ENCODE assay signal across 17 cellular contexts in the genomic region with DNA sequence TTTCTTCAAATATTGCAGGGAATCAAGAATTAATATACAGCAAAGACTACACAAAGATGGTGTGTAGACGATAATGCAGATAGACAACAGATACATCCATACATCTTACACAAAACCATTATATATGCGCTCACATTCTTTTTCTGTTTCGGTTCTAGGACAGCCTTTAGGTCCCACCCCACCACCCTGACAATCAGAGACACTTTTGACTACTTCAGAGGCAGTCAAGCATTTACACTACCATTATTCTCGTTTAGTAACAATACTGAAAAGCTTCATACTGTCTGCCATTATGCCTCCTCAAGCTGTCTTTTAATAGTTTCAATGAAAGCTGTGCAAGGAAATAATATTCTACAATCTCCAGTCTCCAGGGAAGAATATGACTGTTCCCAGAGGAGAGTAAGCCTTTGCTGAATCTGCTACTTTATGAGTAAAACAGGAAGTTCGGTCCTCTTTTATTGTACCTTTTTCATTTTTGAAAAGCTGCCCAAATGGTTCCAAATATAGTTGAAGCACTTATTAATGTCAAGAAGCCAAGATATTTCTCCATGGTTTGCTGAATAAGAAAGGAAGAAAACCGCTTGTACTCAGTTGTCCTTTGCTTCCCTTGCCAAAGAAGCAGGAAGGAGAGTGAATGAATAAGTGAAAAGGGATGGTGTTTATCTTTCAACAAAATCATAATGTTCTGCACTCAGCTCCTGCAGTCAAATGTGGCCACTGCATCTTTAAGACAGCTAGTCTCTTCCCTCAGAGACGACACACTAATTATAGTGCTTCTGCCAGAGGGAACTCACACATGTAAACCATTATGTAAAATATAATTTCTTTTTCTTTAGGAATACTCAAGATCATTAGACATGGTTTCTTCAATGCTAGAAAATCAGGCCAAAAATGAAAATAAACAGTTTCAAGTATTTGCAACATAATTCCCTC.
DNase-seq lines count a peak whose midpoint lies in the region; ATAC-seq and TF ChIP-seq lines count a peak whose summit lies in the region.
"Had no signal": no experiment of that assay in that cellular context is flagged by ENCODE, and none has a peak within 500 bp of the region (broad histone marks: within the 10 kb centered on the region; RNA-seq: fewer than 3 reads in every experiment).

No MANE protein-coding gene starts in this region.

- peak overlapping the region; percentile 41 to 76 (median 62) for H3K27ac Mint-ChIP-seq in nephron
- H3K27ac Mint-ChIP-seq in stimulated activated memory B cell treated with anti-CD40 and anti-IgM and Interleukin-4, amounts not matched to agents 10 μg/mL and 1 μg/mL and 100 μg/mL, for 72 hours = no peak overlapping the region

- no peaks in the 10 kb centered on the region for H3K79me2 ChIP-seq in Loucy (ENCODE audit: insufficient read depth, low read length)

- no peak overlapping the region for H3K4me3 ChIP-seq in BLaER1 treated with 17β-estradiol and CSF1 and Interleukin-3, amounts not matched to agents 10 nM and 100 nM
- H3K4me3 ChIP-seq in Loucy (ENCODE audit: low read length, poor library complexity, severe bottlenecking) = no peak overlapping the region
- peak overlapping the region; percentile 11 for H3K4me3 ChIP-seq in choroid plexus epithelial cell (ENCODE audit: low read depth, low read length)
- H3K4me3 ChIP-seq in upper lobe of left lung = no peak overlapping the region
- H3K4me3 ChIP-seq: esophagus squamous epithelium had no signal

- no peaks in the 10 kb centered on the region for H3K9me3 Mint-ChIP-seq in nephron
- no peaks in the 10 kb centered on the region for H3K9me3 Mint-ChIP-seq in stimulated activated memory B cell treated with anti-CD40 and anti-IgM and Interleukin-4, amounts not matched to agents 10 μg/mL and 1 μg/mL and 100 μg/mL, for 72 hours
- H3K9me3 Mint-ChIP-seq: activated T-cell treated with anti-CD3 and anti-CD28 coated beads, Interleukin-2, amount 50 U/mL, for 4 hours; stimulated activated naive CD8-positive, alpha-beta T cell treated with anti-CD3 and anti-CD28 coated beads, Interleukin-15, amount 100 ng/mL, for 72 hours had no signal

- no peak for ATAC-seq in upper lobe of left lung (ENCODE audit: low FRiP score in 2 of 2)
- ATAC-seq in stimulated activated memory B cell treated with anti-CD40 and anti-IgM and Interleukin-4, amounts not matched to agents 10 μg/mL and 1 μg/mL and 100 μg/mL, for 72 hours = no peak
- ATAC-seq: activated T-cell treated with anti-CD3 and anti-CD28 coated beads, Interleukin-2, amount 50 U/mL, for 4 hours; left colon; stimulated activated naive CD8-positive, alpha-beta T cell treated with anti-CD3 and anti-CD28 coated beads, Interleukin-15, amount 100 ng/mL, for 72 hours had no signal

- intact Hi-C loops in posterior cingulate gyrus (cut with DNase I) = no loop called here

- H3K27me3 Mint-ChIP-seq in nephron (ENCODE audit: low read depth) = no peaks in the 10 kb centered on the region
- H3K27me3 Mint-ChIP-seq in stimulated activated memory B cell treated with anti-CD40 and anti-IgM and Interleukin-4, amounts not matched to agents 10 μg/mL and 1 μg/mL and 100 μg/mL, for 72 hours = no peaks in the 10 kb centered on the region
- H3K27me3 Mint-ChIP-seq: stimulated activated naive CD8-positive, alpha-beta T cell treated with anti-CD3 and anti-CD28 coated beads, Interleukin-15, amount 100 ng/mL, for 72 hours had no signal

- no peaks in the 10 kb centered on the region for H3K36me3 ChIP-seq in BLaER1 treated with 17β-estradiol and CSF1 and Interleukin-3, amounts not matched to agents 10 nM and 100 nM
- H3K36me3 ChIP-seq in Loucy (ENCODE audit: insufficient read depth, low read length) (no peaks in the 10 kb centered on the region), upper lobe of left lung (no peaks in the 10 kb centered on the region)
- H3K36me3 ChIP-seq: esophagus squamous epithelium had no signal

- 57 to 61% methylated on average over 7 of the region's 7 CpGs for WGBS in upper lobe of left lung, 2 donors

- no peaks in the 10 kb centered on the region for H3K9me2 ChIP-seq in Loucy (replicated peaks; ENCODE audit: low read depth, low read length)

- H3K4me3 Mint-ChIP-seq in nephron = no peak overlapping the region
- H3K4me3 Mint-ChIP-seq in stimulated activated memory B cell treated with anti-CD40 and anti-IgM and Interleukin-4, amounts not matched to agents 10 μg/mL and 1 μg/mL and 100 μg/mL, for 72 hours = no peak overlapping the region
- H3K4me3 Mint-ChIP-seq: activated T-cell treated with anti-CD3 and anti-CD28 coated beads, Interleukin-2, amount 50 U/mL, for 4 hours; stimulated activated naive CD8-positive, alpha-beta T cell treated with anti-CD3 and anti-CD28 coated beads, Interleukin-15, amount 100 ng/mL, for 72 hours had no signal

- H2AFZ ChIP-seq in Loucy (ENCODE audit: low read length) = no peak overlapping the region; the same call in 1 of the 2 replicates

- TF ChIP-seq CTCF in Loucy (conservative IDR thresholded peaks at IDR 0.05; ENCODE audit: low read length) (no peak), choroid plexus epithelial cell (conservative IDR thresholded peaks at IDR 0.05; ENCODE audit: low read depth, low read length) (no peak), nephron (IDR thresholded peaks at IDR 0.05; ENCODE audit: unreplicated experiment in 3 of 3) (no peak), upper lobe of left lung (IDR thresholded peaks at IDR 0.05) (no peak)

- peak overlapping the region; percentile 1 to 53 (median 34); a peak in 15 of 22 replicates for H3K4me2 ChIP-seq in BLaER1 treated with 17β-estradiol and CSF1 and Interleukin-3, amounts not matched to agents 10 nM and 100 nM
- peak overlapping the region; percentile 28 for H3K4me2 ChIP-seq in Loucy (ENCODE audit: low read depth, low read length, poor library complexity, severe bottlenecking)

- no peaks in the 10 kb centered on the region for H3F3A ChIP-seq in Loucy (ENCODE audit: low read depth)

- no peaks in the 10 kb centered on the region for H3K36me3 Mint-ChIP-seq in nephron (ENCODE audit: low read depth)
- H3K36me3 Mint-ChIP-seq in stimulated activated memory B cell treated with anti-CD40 and anti-IgM and Interleukin-4, amounts not matched to agents 10 μg/mL and 1 μg/mL and 100 μg/mL, for 72 hours = no peaks in the 10 kb centered on the region

- H3K9me3 ChIP-seq in BLaER1 treated with 17β-estradiol and CSF1 and Interleukin-3, amounts not matched to agents 10 nM and 100 nM (replicated peaks in 1 of 11) = no peaks in the 10 kb centered on the region
- no peaks in the 10 kb centered on the region for H3K9me3 ChIP-seq in Loucy (ENCODE audit: insufficient read depth, low read depth, low read length)
- H3K9me3 ChIP-seq in upper lobe of left lung = no peaks in the 10 kb centered on the region
- H3K9me3 ChIP-seq: esophagus squamous epithelium had no signal

- H3K4me1 ChIP-seq in BLaER1 treated with 17β-estradiol and CSF1 and Interleukin-3, amounts not matched to agents 10 nM and 100 nM = peaks cover 6 to 16% (median 11%) of the 10 kb centered on the region in 10 experiments; a peak in 14 of 20 replicates
- H3K4me1 ChIP-seq in Loucy (ENCODE audit: insufficient read depth, low read length, poor library complexity, severe bottlenecking) = peaks cover 26% of the 10 kb centered on the region
- H3K4me1 ChIP-seq in upper lobe of left lung = peaks cover 0 to 13% (median 8%) of the 10 kb centered on the region in 4 donors

- H3K27ac ChIP-seq in BLaER1 treated with 17β-estradiol and CSF1 and Interleukin-3, amounts not matched to agents 10 nM and 100 nM = no peak overlapping the region
- no peak overlapping the region for H3K27ac ChIP-seq in upper lobe of left lung
- H3K27ac ChIP-seq: esophagus squamous epithelium had no signal

- H3K4me1 Mint-ChIP-seq in nephron = peaks cover 39% of the 10 kb centered on the region
- H3K4me1 Mint-ChIP-seq in stimulated activated memory B cell treated with anti-CD40 and anti-IgM and Interleukin-4, amounts not matched to agents 10 μg/mL and 1 μg/mL and 100 μg/mL, for 72 hours = no peaks in the 10 kb centered on the region

- H3K27me3 ChIP-seq in BLaER1 treated with 17β-estradiol and CSF1 and Interleukin-3, amounts not matched to agents 10 nM and 100 nM = no peaks in the 10 kb centered on the region
- H3K27me3 ChIP-seq in Loucy (ENCODE audit: insufficient read depth, low read length, poor library complexity, severe bottlenecking) (no peaks in the 10 kb centered on the region), upper lobe of left lung (no peaks in the 10 kb centered on the region)
- H3K27me3 ChIP-seq: esophagus squamous epithelium had no signal

- peak; percentile 78 for DNase-seq in choroid plexus epithelial cell (ENCODE audit: low read depth)
- no peak for DNase-seq in posterior cingulate gyrus
- DNase-seq in upper lobe of left lung = no peak
- no peak for DNase-seq in NCI-H2171 treated with DMSO at 0.1 percent for 48 hours (lab: John Stamatoyannopoulos, UW)
- DNase-seq: activated CD4-positive, alpha-beta T cell treated with anti-CD3 and anti-CD28 coated beads for 1 hour; activated T-cell treated with anti-CD3 and anti-CD28 coated beads, Interleukin-2, amount 50 U/mL, for 4 hours; central memory CD4-positive, alpha-beta T cell; esophagus squamous epithelium; left colon; NCI-H524 treated with DMSO at 0.1 percent for 48 hours; nucleus accumbens; stimulated activated CD4-positive, alpha-beta T cell treated with anti-CD3 and anti-CD28 coated beads, Interleukin-2, amount 100 ng/mL, for 48 hours; stimulated activated naive CD8-positive, alpha-beta T cell treated with anti-CD3 and anti-CD28 coated beads, Interleukin-15, amount 100 ng/mL, for 72 hours had no signal

- no peak for TF ChIP-seq EP300 in upper lobe of left lung (IDR thresholded peaks at IDR 0.05)

- no peaks in the 10 kb centered on the region for H4K20me1 ChIP-seq in BLaER1 treated with 17β-estradiol and CSF1 and Interleukin-3, amounts not matched to agents 10 nM and 100 nM
- H4K20me1 ChIP-seq in Loucy (ENCODE audit: insufficient read depth, low read length, poor library complexity, severe bottlenecking) = no peaks in the 10 kb centered on the region

- no peak for TF ChIP-seq POLR2A in upper lobe of left lung (IDR thresholded peaks at IDR 0.05)

- no peak overlapping the region for H3K9ac ChIP-seq in BLaER1 treated with 17β-estradiol and CSF1 and Interleukin-3, amounts not matched to agents 10 nM and 100 nM
- no peak overlapping the region for H3K9ac ChIP-seq in Loucy (ENCODE audit: low read depth, low read length, poor library complexity, severe bottlenecking)
